Comparison of ENCODE assay signal across 8 cellular contexts in the genomic region with DNA sequence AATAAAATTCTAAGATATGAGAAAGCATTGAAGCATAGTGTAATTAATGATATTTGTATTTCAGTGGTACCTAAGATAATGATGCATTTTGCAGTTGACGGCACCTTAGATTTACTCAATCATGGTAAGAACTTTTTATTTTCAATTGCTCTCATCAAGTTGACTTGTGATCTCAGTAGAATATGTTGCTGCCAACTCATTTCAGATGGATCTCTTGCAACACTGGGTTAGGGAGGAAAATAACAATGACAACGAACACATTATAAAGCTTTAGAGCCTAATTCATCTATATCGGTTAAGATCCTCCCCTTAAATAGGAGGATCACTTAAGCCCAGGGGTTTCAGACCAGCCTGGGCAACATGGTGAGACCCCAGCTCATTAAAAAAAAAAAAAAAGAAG. TPM values are rescaled to one million over a fixed set of nuclear protein-coding genes. Genes with fewer than 3 reads are reported as not detected.
DNase-seq lines count a peak whose midpoint lies in the region; ATAC-seq and TF ChIP-seq lines count a peak whose summit lies in the region.

No MANE protein-coding gene starts in this region.

- BruUV-seq in HCT116 (replicated peaks; lab: Mats Ljungman, UMichigan): no TSS peak

- no peaks in the 10 kb centered on the region for H3K79me2 ChIP-seq in HCT116 (ENCODE audit: insufficient read depth, low read length)

- H3K9me3 Mint-ChIP-seq in activated T-helper 1 cell treated with anti-CD3 and anti-CD28 coated beads, Interleukin-12 subunit alpha, Interleukin-12 subunit beta, Interleukin-2, Interleukin-4 antibody, amounts not matched to agents 30 ng/mL and 10 ng/mL and 1 ng/mL, durations not matched to agents 14 hours and 24 hours and 36 hours: no peaks in the 10 kb centered on the region

- POLR2A ChIA-PET in HCT116 (lab: Charles Lee): interaction anchor here (0.9 to 1.3 kb wide), 2 partner anchors 14 to 17 kb away, joined by 3 read pairs; no protein-coding TSS in a partner anchor

- H3K36me3 Mint-ChIP-seq in activated T-helper 1 cell treated with anti-CD3 and anti-CD28 coated beads, Interleukin-12 subunit alpha, Interleukin-12 subunit beta, Interleukin-2, Interleukin-4 antibody, amounts not matched to agents 30 ng/mL and 10 ng/mL and 1 ng/mL, durations not matched to agents 14 hours and 24 hours and 36 hours (ENCODE audit: low read depth): peaks cover 9% of the 10 kb centered on the region

- CTCF ChIA-PET in HCT116 (lab: Charles Lee): no interaction called here

- no peaks in the 10 kb centered on the region for H3K36me3 ChIP-seq in HCT116 (ENCODE audit: control insufficient read depth in 1 of 2, insufficient read depth in 2 of 2, low read length in 2 of 2)
- no peaks in the 10 kb centered on the region for H3K36me3 ChIP-seq in skeletal muscle tissue (ENCODE audit: control insufficient read depth in 3 of 3, insufficient read depth in 3 of 3, low read length in 3 of 3)
- H3K36me3 ChIP-seq in MG63: no peaks in the 10 kb centered on the region

- H3K4me3 Mint-ChIP-seq in activated T-helper 1 cell treated with anti-CD3 and anti-CD28 coated beads, Interleukin-12 subunit alpha, Interleukin-12 subunit beta, Interleukin-2, Interleukin-4 antibody, amounts not matched to agents 30 ng/mL and 10 ng/mL and 1 ng/mL, durations not matched to agents 14 hours and 24 hours and 36 hours: peak overlapping the region; percentile 38

- TF ChIP-seq CTCF in HCT116 (IDR thresholded peaks at IDR 0.05 in 2 of 3, conservative IDR thresholded peaks at IDR 0.05 in 1 of 3; ENCODE audit: borderline replicate concordance in 1 of 3, insufficient read depth in 1 of 3, low read depth in 2 of 3, low read length in 2 of 3) (no peak), fibroblast of the aortic adventitia (IDR thresholded peaks at IDR 0.05; ENCODE audit: insufficient read depth, low read length) (no peak)

- H3K4me2 ChIP-seq in HCT116 (ENCODE audit: low read length): peak overlapping the region; percentile 56

- H3K9ac ChIP-seq in HCT116 (ENCODE audit: low read length) (peak overlapping the region; percentile 23; the same call in 1 of the 2 replicates), skeletal muscle tissue (ENCODE audit: low read depth in 1 of 3, low read length in 3 of 3) (no peak overlapping the region)

- H4K20me1 ChIP-seq in HCT116 (ENCODE audit: insufficient read depth): no peaks in the 10 kb centered on the region

- no peaks in the 10 kb centered on the region for H3K9me2 ChIP-seq in HCT116 (ENCODE audit: insufficient read depth)

- peak overlapping the region; percentile 90 for H3K27ac Mint-ChIP-seq in activated T-helper 1 cell treated with anti-CD3 and anti-CD28 coated beads, Interleukin-12 subunit alpha, Interleukin-12 subunit beta, Interleukin-2, Interleukin-4 antibody, amounts not matched to agents 30 ng/mL and 10 ng/mL and 1 ng/mL, durations not matched to agents 14 hours and 24 hours and 36 hours

- no peak for TF ChIP-seq POLR2A in HCT116 (IDR thresholded peaks at IDR 0.05; ENCODE audit: borderline replicate concordance, extremely low read depth, insufficient read depth, insufficient read length)

- DNase-seq in HCT116 (ENCODE audit: low read depth, low spot score) (no peak), fibroblast of the aortic adventitia (ENCODE audit: low read depth) (peak; percentile 85), T-helper 9 cell (no peak), MG63 (no peak)
- no peak for DNase-seq in activated T-helper 1 cell treated with anti-CD3 and anti-CD28 coated beads, Interleukin-12 subunit alpha, Interleukin-12 subunit beta, Interleukin-2, Interleukin-4 antibody, amounts not matched to agents 30 ng/mL and 10 ng/mL and 1 ng/mL, durations not matched to agents 14 hours and 24 hours and 36 hours (ENCODE audit: low spot score)

- H3K27me3 Mint-ChIP-seq in activated T-helper 1 cell treated with anti-CD3 and anti-CD28 coated beads, Interleukin-12 subunit alpha, Interleukin-12 subunit beta, Interleukin-2, Interleukin-4 antibody, amounts not matched to agents 30 ng/mL and 10 ng/mL and 1 ng/mL, durations not matched to agents 14 hours and 24 hours and 36 hours (ENCODE audit: insufficient read depth): no peaks in the 10 kb centered on the region

- peaks cover 58% of the 10 kb centered on the region for H3K4me1 Mint-ChIP-seq in activated T-helper 1 cell treated with anti-CD3 and anti-CD28 coated beads, Interleukin-12 subunit alpha, Interleukin-12 subunit beta, Interleukin-2, Interleukin-4 antibody, amounts not matched to agents 30 ng/mL and 10 ng/mL and 1 ng/mL, durations not matched to agents 14 hours and 24 hours and 36 hours (ENCODE audit: low read depth)

- H3K4me3 ChIP-seq in HCT116 (replicated peaks in 1 of 2; ENCODE audit: low read depth in 1 of 2, low read length in 2 of 2): 0 out of 4 replicates have a peak overlapping the region, but pooled peaks of 1 of the 2 experiments have one; percentile 18
- H3K4me3 ChIP-seq in fibroblast of the aortic adventitia (ENCODE audit: low read depth, low read length): no peak overlapping the region
- no peak overlapping the region for H3K4me3 ChIP-seq in skeletal muscle tissue (ENCODE audit: low read length in 3 of 3)
- H3K4me3 ChIP-seq in MG63: no peak overlapping the region

- no peak for ATAC-seq in HCT116
- no peak for ATAC-seq in HG03097 (IDR thresholded peaks at IDR 0.05; ENCODE audit: low FRiP score, unreplicated experiment)
- ATAC-seq in GM21360 (IDR thresholded peaks at IDR 0.05; ENCODE audit: unreplicated experiment): no peak

- H3K9me3 ChIP-seq in HCT116 (ENCODE audit: control insufficient read depth in 1 of 2, insufficient read depth in 1 of 2, low read depth in 1 of 2, low read length in 2 of 2) (no peaks in the 10 kb centered on the region), skeletal muscle tissue (ENCODE audit: control insufficient read depth in 3 of 3, low read length in 3 of 3) (no peaks in the 10 kb centered on the region), MG63 (no peaks in the 10 kb centered on the region)

- TF ChIP-seq RAD21 in HCT116 (IDR thresholded peaks at IDR 0.05; ENCODE audit: low read depth): no peak

- no peaks in the 10 kb centered on the region for H3K27me3 ChIP-seq in HCT116 (ENCODE audit: insufficient read depth, low read length)
- no peaks in the 10 kb centered on the region for H3K27me3 ChIP-seq in skeletal muscle tissue (ENCODE audit: control insufficient read depth in 3 of 3, insufficient read depth in 3 of 3, low read length in 3 of 3)
- no peaks in the 10 kb centered on the region for H3K27me3 ChIP-seq in MG63

- peak overlapping the region; percentile 32; the same call in 1 of the 2 replicates for H3K27ac ChIP-seq in HCT116 (ENCODE audit: low read depth, low read length)
- peak overlapping the region; percentile 73 for H3K27ac ChIP-seq in skeletal muscle tissue (ENCODE audit: low read depth, low read length)

- H3K4me1 ChIP-seq in HCT116 (ENCODE audit: control insufficient read depth in 1 of 2, insufficient read depth in 2 of 2, low read length in 2 of 2): peaks cover 40 to 66% of the 10 kb centered on the region in 2 experiments
- peaks cover 10 to 35% (median 26%) of the 10 kb centered on the region in 3 donors for H3K4me1 ChIP-seq in skeletal muscle tissue (ENCODE audit: control insufficient read depth in 3 of 3, insufficient read depth in 3 of 3, low read length in 3 of 3)

- peak overlapping the region; percentile 52 for H2AFZ ChIP-seq in HCT116 (ENCODE audit: low read depth, low read length, poor library complexity, severe bottlenecking)

- RAD21 ChIA-PET in HCT116 (lab: Charles Lee; ENCODE audit: low non-redundant PET in 1 of 2, low total read pairs in 2 of 2, uncharacterized antibody in 2 of 2, unreplicated experiment in 2 of 2): no interaction called here

- intact Hi-C loops in HCT116 (cut with micrococcal nuclease): no loop called here
- intact Hi-C loops in activated T-helper 1 cell treated with anti-CD3 and anti-CD28 coated beads, Interleukin-12 subunit alpha, Interleukin-12 subunit beta, Interleukin-2, Interleukin-4 antibody, amounts not matched to agents 30 ng/mL and 10 ng/mL and 1 ng/mL, durations not matched to agents 14 hours and 24 hours and 36 hours (cut with micrococcal nuclease): no loop called here

TF ChIP-seq in HCT116, 20 proteins besides CTCF, POLR2A, EP300 and RAD21 (continues in another document):
- TF ChIP-seq EGR1 (IDR thresholded peaks at IDR 0.05; ENCODE audit: low read depth): no peak

RNA-seq across cellular contexts. Expression of a gene that starts 18.1 kb away (rescaled TPM):
- total RNA-seq in HCT116 (2021; ENCODE audit: unreplicated experiment): 9.1 TPM
- polyA plus RNA-seq in HCT116 (2012): 7.0 and 7.7 TPM in 2 replicates
- 20.8 and 21.2 TPM in 2 replicates for total RNA-seq in activated T-helper 1 cell treated with anti-CD3 and anti-CD28 coated beads, Interleukin-12 subunit alpha, Interleukin-12 subunit beta, Interleukin-2, Interleukin-4 antibody, amounts not matched to agents 30 ng/mL and 10 ng/mL and 1 ng/mL, durations not matched to agents 14 hours and 24 hours and 36 hours
- total RNA-seq in fibroblast of the aortic adventitia (ENCODE audit: low replicate concordance): 3.5 and 4.8 TPM in 2 replicates
- 3.7 TPM for total RNA-seq in skeletal muscle tissue
- 2.4 and 4.4 TPM in 2 replicates for total RNA-seq in MG63 (2014; rRNA removed; shearing (Covaris generic); ENCODE audit: low replicate concordance)

RNA-seq across cellular contexts. Expression of a gene that starts 18.4 kb away (rescaled TPM):
- 0.98 TPM for total RNA-seq in HCT116 (2021; ENCODE audit: unreplicated experiment)
- 0.36 and 0.72 TPM in 2 replicates for polyA plus RNA-seq in HCT116 (2012)
- total RNA-seq in activated T-helper 1 cell treated with anti-CD3 and anti-CD28 coated beads, Interleukin-12 subunit alpha, Interleukin-12 subunit beta, Interleukin-2, Interleukin-4 antibody, amounts not matched to agents 30 ng/mL and 10 ng/mL and 1 ng/mL, durations not matched to agents 14 hours and 24 hours and 36 hours: 7.7 and 9.9 TPM in 2 replicates
- total RNA-seq in fibroblast of the aortic adventitia (ENCODE audit: low replicate concordance): 0.09 TPM in 1 of 2 replicates, not detected in the other
- total RNA-seq in skeletal muscle tissue: under 0.01 TPM
- total RNA-seq in MG63 (2014; rRNA removed; shearing (Covaris generic); ENCODE audit: low replicate concordance): 0.17 and 0.36 TPM in 2 replicates
